In the genomic region with DNA sequence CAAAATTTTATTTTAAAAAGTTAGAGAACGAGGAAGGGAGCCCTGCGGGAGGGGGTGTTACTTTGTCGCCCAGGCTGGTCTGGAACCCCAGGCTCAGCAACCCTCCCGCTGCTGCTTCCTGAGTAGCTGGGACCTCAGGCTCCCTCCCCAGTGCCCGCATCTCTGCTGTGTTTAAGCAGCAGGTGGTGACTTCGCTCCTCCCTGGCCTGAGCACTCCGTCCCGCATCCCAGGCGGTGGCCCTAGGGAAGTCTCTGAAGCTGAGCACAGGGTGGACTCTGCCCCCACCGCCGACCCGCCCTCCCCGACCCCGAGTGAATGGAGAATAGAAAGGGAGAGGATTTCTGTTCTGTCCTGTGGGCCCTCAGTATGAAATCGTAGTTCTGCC, we compare ENCODE assay signal across 8 cellular contexts. TPM values are rescaled to one million over a fixed set of nuclear protein-coding genes. Genes with fewer than 3 reads are reported as not detected.
DNase-seq lines count a peak whose midpoint lies in the region; ATAC-seq, FAIRE-seq and TF ChIP-seq lines count a peak whose summit lies in the region.

No MANE protein-coding gene starts in this region.

- peaks cover 12% of the 10 kb centered on the region for H3K36me3 ChIP-seq in upper lobe of right lung

- H3K4me3 Mint-ChIP-seq in activated naive CD4-positive, alpha-beta T cell treated with anti-CD3 and anti-CD28 coated beads for 36 hours, result peak overlapping the region; percentile 79
- peak overlapping the region; percentile 83 for H3K4me3 Mint-ChIP-seq in MCF 10A (ENCODE audit: unreplicated experiment)

- no peaks in the 10 kb centered on the region for H3K27me3 ChIP-seq in upper lobe of right lung

- H3K9me3 ChIP-seq in upper lobe of right lung, result no peaks in the 10 kb centered on the region

- peaks cover 34% of the 10 kb centered on the region for H3K9me3 Mint-ChIP-seq in activated naive CD4-positive, alpha-beta T cell treated with anti-CD3 and anti-CD28 coated beads for 36 hours
- peaks cover 19% of the 10 kb centered on the region for H3K9me3 Mint-ChIP-seq in MCF 10A (ENCODE audit: unreplicated experiment)

- intact Hi-C loops in activated naive CD4-positive, alpha-beta T cell treated with anti-CD3 and anti-CD28 coated beads for 36 hours (cut with micrococcal nuclease), result loop anchor here (5.0 to 10.0 kb wide), 3 partner anchors 37 to 134 kb away; a partner anchor contains a TSS
- intact Hi-C loops in MCF 10A (cut with micrococcal nuclease), result loop anchor here (1.0 kb wide), 1 partner anchor 134 kb away; no protein-coding TSS in a partner anchor
- intact Hi-C loops in upper lobe of right lung (cut with DNase I), result no loop called here

- TF ChIP-seq CTCF in MCF 10A (IDR thresholded peaks at IDR 0.05; ENCODE audit: unreplicated experiment) (no peak), upper lobe of right lung (IDR thresholded peaks at IDR 0.05) (no peak)

- peaks cover 49% of the 10 kb centered on the region for H3K36me3 Mint-ChIP-seq in activated naive CD4-positive, alpha-beta T cell treated with anti-CD3 and anti-CD28 coated beads for 36 hours (ENCODE audit: low read depth)
- H3K36me3 Mint-ChIP-seq in MCF 10A (ENCODE audit: insufficient read depth, unreplicated experiment), result peaks cover 7% of the 10 kb centered on the region

- no TSS peak for BruUV-seq in MCF 10A (replicated peaks; lab: Mats Ljungman, UMichigan)

- FAIRE-seq in GM19239 (lab: Jason Lieb, UNC), result no peak

- peak overlapping the region; percentile 71 for H3K27ac ChIP-seq in upper lobe of right lung

- ATAC-seq in upper lobe of right lung, result no peak

- no peak overlapping the region for H3K27ac Mint-ChIP-seq in activated naive CD4-positive, alpha-beta T cell treated with anti-CD3 and anti-CD28 coated beads for 36 hours
- peak overlapping the region; percentile 73 for H3K27ac Mint-ChIP-seq in MCF 10A (ENCODE audit: low read depth, unreplicated experiment)

- CTCF ChIA-PET in activated naive CD4-positive, alpha-beta T cell treated with anti-CD3 and anti-CD28 coated beads for 36 hours (lab: Charles Lee), result interaction anchor here (0.6 kb wide), 1 partner anchor 159 kb away, joined by 3 read pairs; no protein-coding TSS in a partner anchor
- CTCF ChIA-PET in MCF 10A (lab: Yijun Ruan, JAX), result interaction anchor here (1.9 kb wide), 1 partner anchor 11 kb away, joined by 5 read pairs; no protein-coding TSS in a partner anchor

- peaks cover 15% of the 10 kb centered on the region for H3K4me1 Mint-ChIP-seq in activated naive CD4-positive, alpha-beta T cell treated with anti-CD3 and anti-CD28 coated beads for 36 hours (ENCODE audit: low read depth)
- peaks cover 11% of the 10 kb centered on the region for H3K4me1 Mint-ChIP-seq in MCF 10A (ENCODE audit: insufficient read depth, unreplicated experiment)

- POLR2A ChIA-PET in MCF 10A (lab: Yijun Ruan, JAX), result interaction anchor here (1.4 kb wide), 1 partner anchor 74 kb away, joined by 4 read pairs; no protein-coding TSS in a partner anchor

- no peaks in the 10 kb centered on the region for H3K27me3 Mint-ChIP-seq in activated naive CD4-positive, alpha-beta T cell treated with anti-CD3 and anti-CD28 coated beads for 36 hours (ENCODE audit: low read depth)
- no peaks in the 10 kb centered on the region for H3K27me3 Mint-ChIP-seq in MCF 10A (ENCODE audit: insufficient read depth, unreplicated experiment)

- peaks cover 13% of the 10 kb centered on the region for H3K4me1 ChIP-seq in upper lobe of right lung

- peak overlapping the region; percentile 86 for H3K4me3 ChIP-seq in upper lobe of right lung

- peak; percentile 23 for DNase-seq in activated naive CD4-positive, alpha-beta T cell treated with anti-CD3 and anti-CD28 coated beads for 36 hours
- no peak for DNase-seq in activated naive CD4-positive, alpha-beta T cell treated with Interleukin-2 at 50 U/mL for 16 hours
- DNase-seq in NCI-H146 treated with DMSO at 0.1 percent for 48 hours (lab: John Stamatoyannopoulos, UW; ENCODE audit: unreplicated experiment) (peak; percentile 56), MCF 10A (ENCODE audit: unreplicated experiment) (no peak), medulla oblongata (ENCODE audit: extremely low spot score) (peak; percentile 2), upper lobe of right lung (peak; percentile 64), GM19239 (ENCODE audit: insufficient read length, low spot score) (no peak), iPS-NIHi11 (ENCODE audit: low spot score) (no peak)

RNA-seq across cellular contexts. Expression of a gene that starts 30.5 kb away (rescaled TPM):
- total RNA-seq in activated naive CD4-positive, alpha-beta T cell treated with anti-CD3 and anti-CD28 coated beads for 36 hours, result 10 to 100 TPM; 13.8 to 15.0 TPM
- total RNA-seq in MCF 10A (2022) (8.3 and 13.0 TPM in 2 replicates), upper lobe of right lung (18.5 TPM)

RNA-seq across cellular contexts. Expression of a gene that starts 37.5 kb away (rescaled TPM):
- total RNA-seq in activated naive CD4-positive, alpha-beta T cell treated with anti-CD3 and anti-CD28 coated beads for 36 hours, result 10 to 100 TPM; 23.3 to 23.9 TPM
- total RNA-seq in MCF 10A (2022) (58.9 and 102 TPM in 2 replicates), upper lobe of right lung (43.7 TPM)

Comparison
In these comparisons a context has a peak if more than half of its experiments do, and no peak if none do; other contexts are left out.
1. DNase-seq: peak in activated naive CD4-positive, alpha-beta T cell treated with anti-CD3 and anti-CD28 coated beads for 36 hours (single experiment), NCI-H146 treated with DMSO at 0.1 percent for 48 hours (single experiment), medulla oblongata (single experiment) and upper lobe of right lung (single experiment); none in activated naive CD4-positive, alpha-beta T cell treated with Interleukin-2 at 50 U/mL for 16 hours (single experiment), MCF 10A (single experiment), GM19239 (single experiment) and iPS-NIHi11 (single experiment).